Comparison of ENCODE assay signal across 7 cellular contexts in the genomic region with DNA sequence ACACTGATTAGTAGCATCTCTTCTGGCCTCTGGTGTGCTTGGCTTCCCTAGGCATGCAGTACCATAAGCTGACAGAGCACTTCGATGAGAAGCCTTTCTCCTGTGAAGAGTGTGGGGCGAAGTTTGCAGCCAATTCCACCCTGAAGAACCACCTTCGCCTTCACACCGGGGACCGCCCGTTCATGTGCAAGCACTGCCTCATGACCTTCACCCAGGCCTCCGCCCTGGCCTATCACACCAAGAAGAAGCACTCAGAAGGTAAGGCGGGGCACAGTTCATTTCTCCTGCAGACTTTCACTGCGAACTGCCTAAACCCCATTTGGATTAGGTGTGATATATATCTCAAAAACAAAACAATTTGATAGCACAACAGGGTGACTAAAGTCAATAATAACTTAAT. TPM values are rescaled to one million over a fixed set of nuclear protein-coding genes. Genes with fewer than 3 reads are reported as not detected.
"Had no signal": no experiment of that assay in that cellular context is flagged by ENCODE, and none has a peak within 500 bp of the region (broad histone marks: within the 10 kb centered on the region; RNA-seq: fewer than 3 reads in every experiment).

No MANE protein-coding gene starts in this region.

- H3K4me3 Mint-ChIP-seq: H9 had no signal

- ATAC-seq: K562 had no signal

- H3K9ac ChIP-seq: GM23248 had no signal

- DNase-seq: GM23248, GOT3, H9, HCEC 1CT, IMR-90 had no signal

- H3K9me3 Mint-ChIP-seq: H9 had no signal

- H3K4me3 ChIP-seq: GM23248, K562 had no signal

- H3K27ac ChIP-seq: GM23248 had no signal

- H3K27ac Mint-ChIP-seq: H9 had no signal

- H3K4me1 Mint-ChIP-seq: H9 had no signal

RNA-seq across cellular contexts. Expression of gene EPHA8, which starts 50.4 kb away (rescaled TPM):
- total RNA-seq: GM23248, HT-29, IMR-90, K562 had no signal
- polyA plus RNA-seq: GM23248, IMR-90, K562 had no signal
